ENCODE assay signal across 8 cellular contexts in genomic region chr3:195906865-195907729, GRCh38. TPM values are rescaled to one million over a fixed set of nuclear protein-coding genes. Genes with fewer than 3 reads are reported as not detected.
DNase-seq lines count a peak whose midpoint lies in the region; ATAC-seq and TF ChIP-seq lines count a peak whose summit lies in the region.

No MANE protein-coding gene starts in this region.

- H3K36me3 ChIP-seq in OCI-LY1 (ENCODE audit: insufficient read depth, low read length) = no peaks in the 10 kb centered on the region

- H3K9ac ChIP-seq in OCI-LY1 (ENCODE audit: low read length) = peak overlapping the region; percentile 68

- CTCF ChIA-PET in GM10248 (lab: Yijun Ruan, JAX) = interaction anchor here (0.6 to 5.6 kb wide), 12 partner anchors 9 to 348 kb away, joined by 3 to 67 read pairs (median 4); no protein-coding TSS in a partner anchor

- H3K4me3 ChIP-seq in OCI-LY1 (ENCODE audit: low read depth, low read length, poor library complexity, severe bottlenecking) = peak overlapping the region; percentile 78

- peaks cover 34% of the 10 kb centered on the region for H3K79me2 ChIP-seq in OCI-LY1 (ENCODE audit: insufficient read depth, low read length)

- H3K27me3 ChIP-seq in OCI-LY1 (ENCODE audit: insufficient read depth, low read length) = no peaks in the 10 kb centered on the region

- H3K4me1 ChIP-seq in OCI-LY1 (ENCODE audit: insufficient read depth, low read length, severe bottlenecking) = peaks cover 69% of the 10 kb centered on the region

- H2AFZ ChIP-seq in OCI-LY1 (ENCODE audit: low read length) = no peak overlapping the region

- TF ChIP-seq CTCF in GM10248 (IDR thresholded peaks at IDR 0.05; ENCODE audit: control extremely low read depth, extremely low read depth, low read depth, missing control alignments) (no peak), OCI-LY1 (IDR thresholded peaks at IDR 0.05; ENCODE audit: low read length) (peak; percentile 58), omental fat pad (IDR thresholded peaks at IDR 0.05) (no peak)

- H4K20me1 ChIP-seq in OCI-LY1 (ENCODE audit: insufficient read depth, low read length) = no peaks in the 10 kb centered on the region

- DNase-seq in GM10248 (ENCODE audit: extremely low spot score) (peak; percentile 68), activated gamma-delta T cell treated with Interleukin-2 at 50 U/mL for 16 hours (peak; percentile 63), hippocampal formation (lab: John Stamatoyannopoulos, UW) (peak; percentile 25 to 41), HK-2 (ENCODE audit: unreplicated experiment) (no peak), omental fat pad (ENCODE audit: low spot score) (no peak)
- peak; percentile 48 to 51 for DNase-seq in stimulated activated CD4-positive, alpha-beta T cell treated with anti-CD3 and anti-CD28 coated beads, Interleukin-1b, Interleukin-23, amount 100 ng/mL, for 4 hours (ENCODE audit: low read depth in 2 of 2)

- peak overlapping the region; percentile 96 for H3K27ac ChIP-seq in OCI-LY1 (ENCODE audit: low read depth, low read length, poor library complexity, severe bottlenecking)

- peak overlapping the region; percentile 92 for H3K4me2 ChIP-seq in OCI-LY1 (ENCODE audit: low read length)

- peaks cover 10% of the 10 kb centered on the region; the same call in 1 of the 2 replicates for H3F3A ChIP-seq in OCI-LY1 (ENCODE audit: insufficient read depth, low read length)

- POLR2A ChIA-PET in GM10248 (lab: Yijun Ruan, JAX) = interaction anchor here (0.5 to 2.0 kb wide), 4 partner anchors 10 to 525 kb away, joined by 3 to 8 read pairs (median 4); partner anchors contain the start of gene UBXN7

- H3K9me3 ChIP-seq in OCI-LY1 (ENCODE audit: low read length) = no peaks in the 10 kb centered on the region

- ATAC-seq in HG02763 (IDR thresholded peaks at IDR 0.05; ENCODE audit: unreplicated experiment) = peak; percentile 25
- no peak for ATAC-seq in omental fat pad (ENCODE audit: low FRiP score)

- H3K9me2 ChIP-seq in OCI-LY1 (ENCODE audit: low read depth, low read length) = no peaks in the 10 kb centered on the region

RNA-seq across cellular contexts. Expression of gene TNK2, which starts 1.3 kb away (rescaled TPM):
- total RNA-seq in omental fat pad = 10 to 100 TPM; 12.6 to 26.6 (median 15.6) TPM

Comparison
In these comparisons a context has a peak if more than half of its experiments do, and no peak if none do; other contexts are left out.
1. DNase-seq: peak in GM10248 (single experiment), activated gamma-delta T cell treated with Interleukin-2 at 50 U/mL for 16 hours (single experiment), hippocampal formation (2 of 2) and stimulated activated CD4-positive, alpha-beta T cell treated with anti-CD3 and anti-CD28 coated beads, Interleukin-1b, Interleukin-23, amount 100 ng/mL, for 4 hours (2 of 2); none in HK-2 (single experiment) and omental fat pad (single experiment).